In the genomic region with DNA sequence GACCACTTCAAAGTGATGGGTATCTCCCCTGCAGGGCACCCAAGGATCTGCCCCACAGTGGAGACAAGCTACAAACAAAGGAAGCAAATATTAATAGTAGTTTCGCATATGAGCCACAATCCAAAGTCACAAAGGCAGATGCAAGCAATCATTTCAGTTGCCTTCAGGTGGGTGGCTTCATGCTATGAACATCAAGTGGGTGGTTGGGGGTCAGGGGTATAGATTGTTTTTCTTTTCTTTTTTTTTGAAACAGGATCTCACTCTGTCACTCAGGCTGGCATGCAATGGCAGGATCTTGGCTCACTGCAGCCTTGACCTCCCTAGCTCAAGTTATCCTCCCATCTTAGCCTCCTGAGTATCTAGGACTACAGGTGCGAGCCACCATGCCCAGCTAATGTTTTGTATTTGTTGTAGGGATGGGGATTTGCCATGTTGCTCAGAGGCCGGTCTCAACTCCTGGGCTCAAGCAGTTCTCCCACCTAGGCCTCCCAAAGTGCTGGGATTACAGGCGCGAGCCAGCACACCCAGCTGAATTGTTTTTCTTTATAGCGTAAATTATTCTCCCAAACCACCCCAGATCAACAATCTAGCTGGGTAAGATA, we compare ENCODE assay signal across 15 cellular contexts. TPM values are rescaled to one million over a fixed set of nuclear protein-coding genes. Genes with fewer than 3 reads are reported as not detected.
DNase-seq lines count a peak whose midpoint lies in the region; ATAC-seq and TF ChIP-seq lines count a peak whose summit lies in the region.
"Had no signal": no experiment of that assay in that cellular context is flagged by ENCODE, and none has a peak within 500 bp of the region (broad histone marks: within the 10 kb centered on the region; RNA-seq: fewer than 3 reads in every experiment).

No MANE protein-coding gene starts in this region.

- H3K27ac ChIP-seq in mesenchymal stem cell (ENCODE audit: low read length, poor library complexity, severe bottlenecking), result no peak overlapping the region
- peak overlapping the region; percentile 100 for H3K27ac ChIP-seq in stomach smooth muscle (ENCODE audit: low read length)
- H3K27ac ChIP-seq in left ventricle myocardium inferior (replicated peaks), result no peak overlapping the region
- H3K27ac ChIP-seq: 22Rv1 had no signal

- H4K91ac ChIP-seq in mesenchymal stem cell (ENCODE audit: low read length), result no peak overlapping the region

- no peaks in the 10 kb centered on the region for H3K79me1 ChIP-seq in mesenchymal stem cell (replicated peaks; ENCODE audit: low read length, poor library complexity, severe bottlenecking)

- H2AK5ac ChIP-seq in mesenchymal stem cell (ENCODE audit: low read length, severe bottlenecking), result no peak overlapping the region

- H3K14ac ChIP-seq in mesenchymal stem cell (ENCODE audit: low read length in 2 of 2), result no peak overlapping the region

- ATAC-seq in GM21786 (IDR thresholded peaks at IDR 0.05; ENCODE audit: unreplicated experiment), result no peak
- ATAC-seq: CD8-positive, alpha-beta T cell had no signal

- no peak overlapping the region for H2BK15ac ChIP-seq in mesenchymal stem cell (ENCODE audit: low read depth, poor library complexity, severe bottlenecking)

- H3K4ac ChIP-seq in mesenchymal stem cell (ENCODE audit: low read depth in 1 of 2, low read length in 2 of 2), result no peak overlapping the region

- no peak overlapping the region for H2BK120ac ChIP-seq in mesenchymal stem cell (ENCODE audit: low read depth, low read length)

- no peak overlapping the region for H2BK5ac ChIP-seq in mesenchymal stem cell (ENCODE audit: low read depth, low read length, poor library complexity, severe bottlenecking)

- no peaks in the 10 kb centered on the region for H3K36me3 ChIP-seq in mesenchymal stem cell (ENCODE audit: control insufficient read depth in 1 of 2, insufficient read depth in 2 of 2, low read depth in 1 of 2, low read length in 2 of 2)
- no peaks in the 10 kb centered on the region for H3K36me3 ChIP-seq in stomach smooth muscle (ENCODE audit: control insufficient read depth in 2 of 2, insufficient read depth in 2 of 2, low read length in 2 of 2)
- no peaks in the 10 kb centered on the region for H3K36me3 ChIP-seq in left ventricle myocardium inferior

- H3K4me3 ChIP-seq in mesenchymal stem cell (ENCODE audit: insufficient read depth in 1 of 2, low read depth in 1 of 2, low read length in 2 of 2) (no peak overlapping the region), stomach smooth muscle (ENCODE audit: low read length in 2 of 2) (peak overlapping the region in 1 of 2 donors; percentile 29), left ventricle myocardium inferior (no peak overlapping the region)

- no peak overlapping the region for H2BK12ac ChIP-seq in mesenchymal stem cell (ENCODE audit: low read length in 2 of 2)

- H3K23ac ChIP-seq in mesenchymal stem cell (ENCODE audit: low read length in 2 of 2), result no peak overlapping the region

- DNase-seq in NCI-H1092 treated with DMSO at 0.1 percent for 48 hours (lab: John Stamatoyannopoulos, UW), result peak; percentile 38
- no peak for DNase-seq in NCI-H1092 (lab: John Stamatoyannopoulos, UW)
- peak; percentile 28 for DNase-seq in NCI-H69 (lab: John Stamatoyannopoulos, UW)
- no peak for DNase-seq in mesenchymal stem cell
- no peak for DNase-seq in NCI-H1436 (lab: John Stamatoyannopoulos, UW)
- DNase-seq in left ventricle myocardium inferior, result no peak
- DNase-seq: CD8-positive, alpha-beta T cell; COR-L47; DMS79 treated with DMSO at 0.1 percent for 48 hours; EL; GOT3; H9 had no signal

- H4K8ac ChIP-seq in mesenchymal stem cell (ENCODE audit: low read length), result peak overlapping the region; percentile 47

- H3K4me1 ChIP-seq in mesenchymal stem cell (ENCODE audit: control insufficient read depth, insufficient read depth, low read depth, low read length) (peaks cover 10% of the 10 kb centered on the region), stomach smooth muscle (ENCODE audit: control insufficient read depth, insufficient read depth, low read length) (peaks cover 56% of the 10 kb centered on the region), left ventricle myocardium inferior (peaks cover 4% of the 10 kb centered on the region)

- H3K9ac ChIP-seq in mesenchymal stem cell (ENCODE audit: low read length) (no peak overlapping the region), stomach smooth muscle (ENCODE audit: low read length in 2 of 2) (no peak overlapping the region)

- no peak overlapping the region for H3K4me2 ChIP-seq in mesenchymal stem cell (ENCODE audit: low read length, poor library complexity, severe bottlenecking)

- no peaks in the 10 kb centered on the region for H3K27me3 ChIP-seq in mesenchymal stem cell (ENCODE audit: control insufficient read depth in 1 of 2, insufficient read depth in 1 of 2, low read length in 2 of 2)
- H3K27me3 ChIP-seq in stomach smooth muscle (ENCODE audit: control insufficient read depth in 1 of 2, insufficient read depth in 2 of 2, low read length in 2 of 2), result no peaks in the 10 kb centered on the region
- no peaks in the 10 kb centered on the region for H3K27me3 ChIP-seq in left ventricle myocardium inferior (ENCODE audit: low read depth)

- no peak for TF ChIP-seq CTCF in left ventricle myocardium inferior (IDR thresholded peaks at IDR 0.05; ENCODE audit: borderline replicate concordance)

- no peak overlapping the region for H3K18ac ChIP-seq in mesenchymal stem cell (ENCODE audit: low read depth in 1 of 2, low read length in 2 of 2)

- H2AFZ ChIP-seq in mesenchymal stem cell (ENCODE audit: low read depth, low read length), result no peak overlapping the region

- intact Hi-C loops in left ventricle myocardium inferior (cut with micrococcal nuclease), result no loop called here

- WGBS in mesenchymal stem cell, result 100% methylated on average over 1 of the region's 6 CpGs

- H3K9me3 ChIP-seq in mesenchymal stem cell (ENCODE audit: control insufficient read depth, low read length), result no peaks in the 10 kb centered on the region
- no peaks in the 10 kb centered on the region for H3K9me3 ChIP-seq in stomach smooth muscle (ENCODE audit: control insufficient read depth in 2 of 2, low read length in 2 of 2)
- no peaks in the 10 kb centered on the region for H3K9me3 ChIP-seq in left ventricle myocardium inferior (replicated peaks)

RNA-seq across cellular contexts. Expression of a gene that starts 13.4 kb away (rescaled TPM):
- 2.5 TPM for polyA plus RNA-seq in mesenchymal stem cell (2013, experiment 1 of 2)
- 2.4 TPM for polyA plus RNA-seq in mesenchymal stem cell (2013, experiment 2 of 2)
- total RNA-seq in left ventricle myocardium inferior, result 3.1 TPM

Comparison
In these comparisons a context has a peak if more than half of its experiments do, and no peak if none do; other contexts are left out.
1. DNase-seq: peak in NCI-H1092 treated with DMSO at 0.1 percent for 48 hours (single experiment) and NCI-H69 (single experiment); none in NCI-H1092 (single experiment), mesenchymal stem cell (single experiment), NCI-H1436 (single experiment) and left ventricle myocardium inferior (single experiment).